Comparison of ENCODE assay signal across 16 cellular contexts in the genomic region with DNA sequence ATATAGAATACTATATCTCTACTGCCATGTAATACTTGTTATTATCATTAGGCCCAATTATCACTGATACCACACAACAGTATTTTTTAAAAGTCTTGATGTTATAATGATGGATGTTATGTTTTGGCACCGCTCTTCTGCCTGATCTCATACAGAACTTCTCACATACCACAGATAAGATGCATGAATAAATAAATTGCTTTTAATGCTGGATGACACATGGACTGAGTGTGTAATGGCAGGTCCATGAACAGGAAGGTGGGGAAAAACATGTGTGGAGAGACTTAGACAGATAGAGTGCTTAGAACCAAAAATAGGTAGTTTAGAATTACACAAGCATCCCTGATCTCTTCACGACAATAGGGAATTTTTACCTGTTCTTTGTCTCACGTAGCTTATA.
A peak's percentile ranks its signal among the peaks of the same experiment; 100 is the strongest.
DNase-seq lines count a peak whose midpoint lies in the region; ATAC-seq and TF ChIP-seq lines count a peak whose summit lies in the region.
"Had no signal": no experiment of that assay in that cellular context is flagged by ENCODE, and none has a peak within 500 bp of the region (broad histone marks: within the 10 kb centered on the region; RNA-seq: fewer than 3 reads in every experiment).

No MANE protein-coding gene starts in this region.

- intact Hi-C loops in left ventricle myocardium inferior (cut with micrococcal nuclease) = no loop called here

- no peak for DNase-seq in left ventricle myocardium inferior
- DNase-seq in right atrium auricular region (ENCODE audit: low spot score) = no peak
- peak; percentile 24 for DNase-seq in fibroblast of the aortic adventitia (ENCODE audit: low read depth)
- DNase-seq in neural progenitor cell (ENCODE audit: low spot score) = no peak
- no peak for DNase-seq in activated T-cell treated with anti-CD3 and anti-CD28 coated beads, Interleukin-2, amount 50 U/mL, for 72 hours
- no peak for DNase-seq in HK-2 (ENCODE audit: unreplicated experiment)
- DNase-seq in KG1 (lab: John Stamatoyannopoulos, UW) = no peak
- DNase-seq: 8988T; AML-193; Calu3; CD4-positive, CD25-positive, alpha-beta regulatory T cell; DMS 273 treated with DMSO at 0.1 percent for 48 hours; GDM1 had no signal

- peaks cover 32% of the 10 kb centered on the region for H3K4me1 Mint-ChIP-seq in neural progenitor cell
- no peaks in the 10 kb centered on the region for H3K4me1 Mint-ChIP-seq in activated T-cell treated with anti-CD3 and anti-CD28 coated beads, Interleukin-2, amount 50 U/mL, for 72 hours (ENCODE audit: low read depth)
- H3K4me1 Mint-ChIP-seq: CD4-positive, CD25-positive, alpha-beta regulatory T cell had no signal

- no peaks in the 10 kb centered on the region for H3K9me3 ChIP-seq in left ventricle myocardium inferior (replicated peaks)
- no peaks in the 10 kb centered on the region for H3K9me3 ChIP-seq in right atrium auricular region
- H3K9me3 ChIP-seq in neural progenitor cell (ENCODE audit: low read depth) = no peaks in the 10 kb centered on the region
- H3K9me3 ChIP-seq: HAP-1 had no signal

- no peak overlapping the region for H2AFZ ChIP-seq in neural progenitor cell (replicated peaks)

- no peak overlapping the region for H3K4me3 Mint-ChIP-seq in neural progenitor cell
- H3K4me3 Mint-ChIP-seq in activated T-cell treated with anti-CD3 and anti-CD28 coated beads, Interleukin-2, amount 50 U/mL, for 72 hours = no peak overlapping the region
- H3K4me3 Mint-ChIP-seq: CD4-positive, CD25-positive, alpha-beta regulatory T cell had no signal

- peaks cover 5% of the 10 kb centered on the region for H3K36me3 Mint-ChIP-seq in neural progenitor cell
- H3K36me3 Mint-ChIP-seq in activated T-cell treated with anti-CD3 and anti-CD28 coated beads, Interleukin-2, amount 50 U/mL, for 72 hours (ENCODE audit: insufficient read depth in 2 of 2) = no peaks in the 10 kb centered on the region
- H3K36me3 Mint-ChIP-seq: CD4-positive, CD25-positive, alpha-beta regulatory T cell had no signal

- H3K9me3 Mint-ChIP-seq in neural progenitor cell = peaks cover 14% of the 10 kb centered on the region
- H3K9me3 Mint-ChIP-seq in activated T-cell treated with anti-CD3 and anti-CD28 coated beads, Interleukin-2, amount 50 U/mL, for 72 hours = peaks cover 2 to 3% of the 10 kb centered on the region in 2 donors

- no peak for ATAC-seq in activated T-cell treated with anti-CD3 and anti-CD28 coated beads, Interleukin-2, amount 50 U/mL, for 72 hours (replicated peaks in 1 of 2)
- ATAC-seq: HepG2 had no signal

- no peaks in the 10 kb centered on the region for H3K27me3 Mint-ChIP-seq in neural progenitor cell (ENCODE audit: insufficient read depth, low read depth)
- H3K27me3 Mint-ChIP-seq in activated T-cell treated with anti-CD3 and anti-CD28 coated beads, Interleukin-2, amount 50 U/mL, for 72 hours (ENCODE audit: low read depth) = peaks cover 15% of the 10 kb centered on the region

- H3K27ac ChIP-seq in left ventricle myocardium inferior (replicated peaks) (peak overlapping the region; percentile 17), right atrium auricular region (no peak overlapping the region), neural progenitor cell (no peak overlapping the region)

- H3K4me3 ChIP-seq in left ventricle myocardium inferior (no peak overlapping the region), right atrium auricular region (no peak overlapping the region), fibroblast of the aortic adventitia (ENCODE audit: low read depth, low read length) (no peak overlapping the region), neural progenitor cell (no peak overlapping the region)
- H3K4me3 ChIP-seq: BLaER1 treated with 17β-estradiol and CSF1 and Interleukin-3, amounts not matched to agents 10 nM and 100 nM; HAP-1 had no signal

- peak overlapping the region; percentile 31 for H3K27ac Mint-ChIP-seq in neural progenitor cell
- H3K27ac Mint-ChIP-seq in activated T-cell treated with anti-CD3 and anti-CD28 coated beads, Interleukin-2, amount 50 U/mL, for 72 hours = no peak overlapping the region
- H3K27ac Mint-ChIP-seq: CD4-positive, CD25-positive, alpha-beta regulatory T cell had no signal

- H3K27me3 ChIP-seq in left ventricle myocardium inferior (ENCODE audit: low read depth) (no peaks in the 10 kb centered on the region), right atrium auricular region (no peaks in the 10 kb centered on the region), neural progenitor cell (no peaks in the 10 kb centered on the region)
- H3K27me3 ChIP-seq: BLaER1 treated with 17β-estradiol and CSF1 and Interleukin-3, amounts not matched to agents 10 nM and 100 nM had no signal

- H3K4me2 ChIP-seq in neural progenitor cell = no peak overlapping the region

- H3K9ac ChIP-seq in neural progenitor cell = no peak overlapping the region
- H3K9ac ChIP-seq: BLaER1 treated with 17β-estradiol and CSF1 and Interleukin-3, amounts not matched to agents 10 nM and 100 nM had no signal

- H3K4me1 ChIP-seq in left ventricle myocardium inferior (peaks cover 23% of the 10 kb centered on the region), right atrium auricular region (peaks cover 0 to 17% of the 10 kb centered on the region in 2 donors), neural progenitor cell (peaks cover 19% of the 10 kb centered on the region)

- H3K79me2 ChIP-seq in neural progenitor cell (ENCODE audit: low read depth) = no peaks in the 10 kb centered on the region

- H3K36me3 ChIP-seq in left ventricle myocardium inferior (no peaks in the 10 kb centered on the region), right atrium auricular region (no peaks in the 10 kb centered on the region), neural progenitor cell (no peaks in the 10 kb centered on the region)
- H3K36me3 ChIP-seq: BLaER1 treated with 17β-estradiol and CSF1 and Interleukin-3, amounts not matched to agents 10 nM and 100 nM; HAP-1 had no signal

- no peaks in the 10 kb centered on the region for H3F3A ChIP-seq in neural progenitor cell (ENCODE audit: low read depth)

- TF ChIP-seq CTCF in left ventricle myocardium inferior (IDR thresholded peaks at IDR 0.05; ENCODE audit: borderline replicate concordance) (no peak), right atrium auricular region (IDR thresholded peaks at IDR 0.05) (no peak), fibroblast of the aortic adventitia (IDR thresholded peaks at IDR 0.05; ENCODE audit: insufficient read depth, low read length) (no peak), neural progenitor cell (IDR thresholded peaks at IDR 0.05) (no peak)

- H4K20me1 ChIP-seq in neural progenitor cell (ENCODE audit: low read depth) = no peaks in the 10 kb centered on the region
- H4K20me1 ChIP-seq: BLaER1 treated with 17β-estradiol and CSF1 and Interleukin-3, amounts not matched to agents 10 nM and 100 nM had no signal
